10 cellular contexts compared by ENCODE assay signal in the genomic region with DNA sequence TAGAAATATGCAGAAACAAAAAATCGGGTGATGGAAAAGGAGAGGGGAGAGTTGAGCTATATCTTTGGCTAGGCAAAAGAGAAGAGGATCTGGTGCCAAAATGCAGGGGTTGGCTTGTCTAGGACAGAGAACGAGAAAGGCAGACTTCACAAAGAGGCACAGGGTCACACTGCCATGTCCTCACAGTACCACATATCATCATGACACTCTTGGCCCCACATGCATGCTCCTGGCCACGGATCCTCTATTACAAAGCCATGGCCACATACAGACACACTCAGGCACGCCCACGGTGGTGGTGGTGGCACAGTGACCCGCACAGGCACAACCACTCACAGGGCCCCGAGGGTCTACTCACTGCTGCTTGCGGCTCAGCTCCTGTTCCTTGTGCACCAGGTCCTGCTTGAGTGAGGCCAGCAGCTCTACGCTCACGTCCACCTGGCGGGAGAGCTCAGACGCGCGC. TPM values are rescaled to one million over a fixed set of nuclear protein-coding genes. Genes with fewer than 3 reads are reported as not detected.
DNase-seq lines count a peak whose midpoint lies in the region; TF ChIP-seq lines count a peak whose summit lies in the region.
"Had no signal": no experiment of that assay in that cellular context is flagged by ENCODE, and none has a peak within 500 bp of the region (broad histone marks: within the 10 kb centered on the region; RNA-seq: fewer than 3 reads in every experiment).

No MANE protein-coding gene starts in this region.

- H3K9me3 ChIP-seq in right atrium auricular region, result no peaks in the 10 kb centered on the region
- no peaks in the 10 kb centered on the region for H3K9me3 ChIP-seq in mesenchymal stem cell (ENCODE audit: control insufficient read depth, low read length)

- H3K36me3 ChIP-seq in right atrium auricular region, result no peaks in the 10 kb centered on the region
- peaks cover 0 to 16% of the 10 kb centered on the region in 2 experiments for H3K36me3 ChIP-seq in mesenchymal stem cell (ENCODE audit: control insufficient read depth in 1 of 2, insufficient read depth in 2 of 2, low read depth in 1 of 2, low read length in 2 of 2)
- H3K36me3 ChIP-seq in urinary bladder (ENCODE audit: insufficient read depth), result no peaks in the 10 kb centered on the region

- H3K18ac ChIP-seq in mesenchymal stem cell (ENCODE audit: low read depth in 1 of 2, low read length in 2 of 2), result no peak overlapping the region

- no peak overlapping the region for H3K14ac ChIP-seq in mesenchymal stem cell (ENCODE audit: low read length in 2 of 2)

- H3K4me1 ChIP-seq in right atrium auricular region (peaks cover 0 to 7% of the 10 kb centered on the region in 2 donors), mesenchymal stem cell (ENCODE audit: control insufficient read depth, insufficient read depth, low read depth, low read length) (peaks cover 19% of the 10 kb centered on the region), urinary bladder (ENCODE audit: insufficient read depth) (no peaks in the 10 kb centered on the region)

- H3K27me3 ChIP-seq in right atrium auricular region (peaks cover 0 to 2% of the 10 kb centered on the region in 2 donors), mesenchymal stem cell (ENCODE audit: control insufficient read depth in 1 of 2, insufficient read depth in 1 of 2, low read length in 2 of 2) (peaks cover 49 to 60% of the 10 kb centered on the region in 2 experiments)

- no peak overlapping the region for H3K23ac ChIP-seq in mesenchymal stem cell (ENCODE audit: low read length in 2 of 2)

- H3K9ac ChIP-seq in mesenchymal stem cell (ENCODE audit: low read length), result no peak overlapping the region

- no peak overlapping the region for H3K4ac ChIP-seq in mesenchymal stem cell (ENCODE audit: low read depth in 1 of 2, low read length in 2 of 2)

- no peak overlapping the region for H2BK120ac ChIP-seq in mesenchymal stem cell (ENCODE audit: low read depth, low read length)

- H4K8ac ChIP-seq in mesenchymal stem cell (ENCODE audit: low read length), result no peak overlapping the region

- H3K79me1 ChIP-seq in mesenchymal stem cell (replicated peaks; ENCODE audit: low read length, poor library complexity, severe bottlenecking), result no peaks in the 10 kb centered on the region

- H2AK5ac ChIP-seq in mesenchymal stem cell (ENCODE audit: low read length, severe bottlenecking), result no peak overlapping the region

- H3K4me3 ChIP-seq in right atrium auricular region, result peak overlapping the region in 1 of 2 donors; percentile 9
- H3K4me3 ChIP-seq in astrocyte of the cerebellum (ENCODE audit: low read depth, low read length), result peak overlapping the region; percentile 14
- H3K4me3 ChIP-seq in mesenchymal stem cell (ENCODE audit: insufficient read depth in 1 of 2, low read depth in 1 of 2, low read length in 2 of 2), result peak overlapping the region in 1 of 2 experiments; percentile 37
- H3K4me3 ChIP-seq in urinary bladder (ENCODE audit: low read depth, low read length), result peak overlapping the region; percentile 20

- in situ Hi-C loops in astrocyte of the cerebellum (cut with HindIII; ENCODE audit: low sequenced_read_pairs), result no loop called here

- WGBS in mesenchymal stem cell, result 41% methylated on average over 14 of the region's 14 CpGs
- WGBS in urinary bladder, result 36% methylated on average over 14 of the region's 14 CpGs

- no peak overlapping the region for H4K91ac ChIP-seq in mesenchymal stem cell (ENCODE audit: low read length)

- peak; percentile 68 for DNase-seq in cardiac septum (ENCODE audit: low spot score)
- DNase-seq in right atrium auricular region (ENCODE audit: low spot score), result no peak
- DNase-seq in astrocyte of the cerebellum (ENCODE audit: low read depth), result no peak
- DNase-seq in mesenchymal stem cell, result no peak
- no peak for DNase-seq in 8988T
- DNase-seq in pons (ENCODE audit: low spot score), result no peak
- DNase-seq in dedifferentiated amniotic fluid mesenchymal stem cell (ENCODE audit: extremely low spot score), result no peak
- DNase-seq: RPMI8226 had no signal

- H2BK5ac ChIP-seq in mesenchymal stem cell (ENCODE audit: low read depth, low read length, poor library complexity, severe bottlenecking), result no peak overlapping the region

- H3K27ac ChIP-seq in right atrium auricular region, result no peak overlapping the region
- no peak overlapping the region for H3K27ac ChIP-seq in mesenchymal stem cell (ENCODE audit: low read length, poor library complexity, severe bottlenecking)
- H3K27ac ChIP-seq in urinary bladder (ENCODE audit: low read depth), result no peak overlapping the region

- TF ChIP-seq CTCF in right atrium auricular region (IDR thresholded peaks at IDR 0.05) (no peak), astrocyte of the cerebellum (IDR thresholded peaks at IDR 0.05; ENCODE audit: low read depth, low read length, missing control alignments) (no peak)

- H3K4me2 ChIP-seq in mesenchymal stem cell (ENCODE audit: low read length, poor library complexity, severe bottlenecking), result peak overlapping the region; percentile 62

- intact Hi-C loops in cardiac septum (cut with DNase I), result no loop called here

- no peak overlapping the region for H2AFZ ChIP-seq in mesenchymal stem cell (ENCODE audit: low read depth, low read length)

- H2BK12ac ChIP-seq in mesenchymal stem cell (ENCODE audit: low read length in 2 of 2), result no peak overlapping the region

- no peak overlapping the region for H2BK15ac ChIP-seq in mesenchymal stem cell (ENCODE audit: low read depth, poor library complexity, severe bottlenecking)

RNA-seq across cellular contexts. Expression of a gene that starts 15.9 kb away (rescaled TPM):
- total RNA-seq in cardiac septum, result 1.3 TPM
- 1 to 10 TPM; 1.7 to 1.8 TPM for total RNA-seq in right atrium auricular region
- polyA plus RNA-seq in mesenchymal stem cell (2013, experiment 1 of 2), result 1.3 TPM
- polyA plus RNA-seq in mesenchymal stem cell (2013, experiment 2 of 2), result 1.3 TPM
- total RNA-seq in urinary bladder, result 0.32 TPM
- polyA plus RNA-seq in urinary bladder, result 1.0 TPM

RNA-seq across cellular contexts. Expression of a gene that starts 24.9 kb away (rescaled TPM):
- not detected for total RNA-seq in cardiac septum
- under 1 TPM in 1 of 2 donors, not detected in 1; 0.16 TPM for total RNA-seq in right atrium auricular region
- polyA plus RNA-seq in mesenchymal stem cell (2013, experiment 1 of 2), result not detected
- polyA plus RNA-seq in mesenchymal stem cell (2013, experiment 2 of 2), result 0.01 TPM
- not detected for total RNA-seq in urinary bladder
- polyA plus RNA-seq in urinary bladder, result 0.05 TPM
- total RNA-seq: esophagus mucosa had no signal

RNA-seq across cellular contexts. Expression of a gene that starts 34.3 kb away (rescaled TPM):
- total RNA-seq in cardiac septum, result 186 TPM
- total RNA-seq in right atrium auricular region, result 100 to 1,000 TPM; 154 to 191 TPM
- 270 TPM for polyA plus RNA-seq in mesenchymal stem cell (2013, experiment 1 of 2)
- polyA plus RNA-seq in mesenchymal stem cell (2013, experiment 2 of 2), result 269 TPM
- total RNA-seq in urinary bladder, result 117 TPM
- polyA plus RNA-seq in urinary bladder, result 178 TPM

RNA-seq across cellular contexts. Expression of a gene that starts 35.4 kb away (rescaled TPM):
- total RNA-seq in cardiac septum (85.8 TPM), right atrium auricular region (100 to 1,000 TPM in 1 of 2 donors, 10 to 100 TPM in 1; 49.5 to 124 TPM), urinary bladder (13.0 TPM)
- polyA plus RNA-seq in mesenchymal stem cell (2013, experiment 1 of 2), result 19.4 TPM
- 20.4 TPM for polyA plus RNA-seq in mesenchymal stem cell (2013, experiment 2 of 2)
- polyA plus RNA-seq in urinary bladder, result 35.2 TPM

RNA-seq across cellular contexts. Expression of a gene that starts 54.4 kb away (rescaled TPM):
- total RNA-seq in cardiac septum (24.7 TPM), right atrium auricular region (10 to 100 TPM; 11.4 to 12.5 TPM), urinary bladder (14.6 TPM)
- 10.1 TPM for polyA plus RNA-seq in mesenchymal stem cell (2013, experiment 1 of 2)
- polyA plus RNA-seq in mesenchymal stem cell (2013, experiment 2 of 2), result 11.1 TPM
- 18.2 TPM for polyA plus RNA-seq in urinary bladder
